Comparison of ENCODE assay signal across 10 cellular contexts in the genomic region with DNA sequence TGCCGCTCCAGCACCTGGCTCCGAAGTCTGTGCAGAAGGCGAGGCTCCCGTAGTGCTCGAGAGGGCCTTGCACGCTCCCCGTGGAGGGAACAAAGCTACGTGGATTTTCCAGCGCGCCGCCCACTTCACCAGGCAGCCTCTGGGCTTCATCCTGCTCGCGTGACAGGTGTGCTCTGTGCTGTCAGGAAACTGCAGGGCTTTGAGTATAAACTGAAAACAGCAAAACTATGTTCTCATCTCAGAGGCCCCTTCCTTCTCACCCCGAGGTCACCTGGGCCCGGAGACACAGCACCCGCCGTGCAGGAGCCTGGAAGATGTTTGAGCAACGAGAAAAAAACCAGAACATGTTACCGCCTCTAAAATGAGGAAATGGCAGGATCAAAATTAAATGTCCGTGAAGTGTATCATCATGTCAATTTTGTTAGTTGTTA. TPM values are rescaled to one million over a fixed set of nuclear protein-coding genes. Genes with fewer than 3 reads are reported as not detected.
DNase-seq lines count a peak whose midpoint lies in the region; ATAC-seq and TF ChIP-seq lines count a peak whose summit lies in the region.
"Had no signal": no experiment of that assay in that cellular context is flagged by ENCODE, and none has a peak within 500 bp of the region (broad histone marks: within the 10 kb centered on the region; RNA-seq: fewer than 3 reads in every experiment).

No MANE protein-coding gene starts in this region.

- H3K27me3 Mint-ChIP-seq in T-cell: no peaks in the 10 kb centered on the region

- no peaks in the 10 kb centered on the region for H3K9me3 ChIP-seq in left ventricle myocardium inferior (replicated peaks)
- no peaks in the 10 kb centered on the region for H3K9me3 ChIP-seq in vagina
- H3K9me3 ChIP-seq in MG63: no peaks in the 10 kb centered on the region

- TF ChIP-seq POLR2A in vagina (IDR thresholded peaks at IDR 0.05): no peak

- H3K36me3 ChIP-seq in left ventricle myocardium inferior (peaks cover 17% of the 10 kb centered on the region), vagina (peaks cover 0 to 4% of the 10 kb centered on the region in 2 donors), MG63 (peaks cover 6% of the 10 kb centered on the region)

- peak overlapping the region; percentile 34 to 36 for H3K27ac Mint-ChIP-seq in T-cell

- intact Hi-C loops in left ventricle myocardium inferior (cut with micrococcal nuclease) (no loop called here), Right ventricle myocardium superior (cut with DNase I) (no loop called here), head of caudate nucleus (cut with DNase I) (no loop called here), vagina (cut with DNase I) (loop anchor here (10.0 kb wide), 1 partner anchor 1688 kb away; no protein-coding TSS in a partner anchor)

- ATAC-seq in Right ventricle myocardium superior (ENCODE audit: poor library complexity) (no peak), T-cell (replicated peaks in 1 of 4) (no peak), foreskin keratinocyte (no peak)

- DNase-seq in left ventricle myocardium inferior (no peak), Right ventricle myocardium superior (no peak), T-cell (no peak), head of caudate nucleus (peak in 28 of 42 donors; percentile 41 to 80 (median 62)), vagina (ENCODE audit: extremely low spot score in 2 of 2) (no peak), MG63 (no peak), foreskin keratinocyte (no peak), NCI-H1694 (lab: John Stamatoyannopoulos, UW) (no peak)
- DNase-seq: GDM1 had no signal

- TF ChIP-seq CTCF in left ventricle myocardium inferior (IDR thresholded peaks at IDR 0.05; ENCODE audit: borderline replicate concordance) (no peak), vagina (IDR thresholded peaks at IDR 0.05) (no peak), foreskin keratinocyte (conservative IDR thresholded peaks at IDR 0.05) (no peak)

- CTCF ChIA-PET in T-cell (lab: Charles Lee): no interaction called here

- peak overlapping the region; percentile 94 for H3K4me3 ChIP-seq in left ventricle myocardium inferior
- peak overlapping the region in 1 of 2 donors; percentile 82 for H3K4me3 ChIP-seq in vagina
- no peak overlapping the region for H3K4me3 ChIP-seq in MG63

- POLR2A ChIA-PET in T-cell (lab: Charles Lee): no interaction called here

- peaks cover 14% of the 10 kb centered on the region for H3K36me3 Mint-ChIP-seq in T-cell

- no peaks in the 10 kb centered on the region for H3K27me3 ChIP-seq in left ventricle myocardium inferior (ENCODE audit: low read depth)
- no peaks in the 10 kb centered on the region for H3K27me3 ChIP-seq in vagina
- no peaks in the 10 kb centered on the region for H3K27me3 ChIP-seq in MG63
- no peaks in the 10 kb centered on the region for H3K27me3 ChIP-seq in foreskin keratinocyte

- H3K4me1 Mint-ChIP-seq in T-cell: peaks cover 26 to 54% (median 36%) of the 10 kb centered on the region in 3 donors

- no peaks in the 10 kb centered on the region for H3K9me3 Mint-ChIP-seq in T-cell

- H3K27ac ChIP-seq in left ventricle myocardium inferior (replicated peaks) (no peak overlapping the region), vagina (peak overlapping the region; percentile 97), foreskin keratinocyte (no peak overlapping the region)

- peak overlapping the region; percentile 61 to 75 (median 71) for H3K4me3 Mint-ChIP-seq in T-cell

- H3K4me1 ChIP-seq in left ventricle myocardium inferior (peaks cover 42% of the 10 kb centered on the region), vagina (peaks cover 43% of the 10 kb centered on the region), foreskin keratinocyte (no peaks in the 10 kb centered on the region)

RNA-seq across cellular contexts. Expression of a gene that starts 17.6 kb away (rescaled TPM):
- total RNA-seq in left ventricle myocardium inferior: 29.8 TPM
- total RNA-seq in Right ventricle myocardium superior: 26.3 TPM
- total RNA-seq in T-cell: 10 to 100 TPM; 11.9 to 14.7 (median 13.0) TPM
- total RNA-seq in vagina: 36.1 TPM
- 1.5 TPM in 1 of 2 replicates, not detected in the other for total RNA-seq in MG63 (2014; rRNA removed; shearing (Covaris generic); ENCODE audit: low replicate concordance)
- not detected in 2 replicates for total RNA-seq in foreskin keratinocyte
- polyA plus RNA-seq in foreskin keratinocyte: not detected in 2 replicates

RNA-seq across cellular contexts. Expression of a gene that starts 43.8 kb away (rescaled TPM):
- not detected for total RNA-seq in left ventricle myocardium inferior
- total RNA-seq in Right ventricle myocardium superior: not detected
- under 1 TPM in 1 of 5 donors, not detected in 4; 0.19 TPM for total RNA-seq in T-cell
- total RNA-seq in vagina: 2.0 TPM
- total RNA-seq in MG63 (2014; rRNA removed; shearing (Covaris generic); ENCODE audit: low replicate concordance): not detected in 2 replicates
- total RNA-seq in foreskin keratinocyte: not detected in 2 replicates
- polyA plus RNA-seq in foreskin keratinocyte: not detected in 2 replicates
- total RNA-seq: mesenteric fat pad had no signal

RNA-seq across cellular contexts. Expression of a gene that starts 51.4 kb away (rescaled TPM):
- total RNA-seq in left ventricle myocardium inferior: 8.5 TPM
- total RNA-seq in Right ventricle myocardium superior: 8.0 TPM
- total RNA-seq in T-cell: 10 to 100 TPM; 38.0 to 50.9 (median 43.7) TPM
- 10.8 TPM for total RNA-seq in vagina
- 4.4 and 10.1 TPM in 2 replicates for total RNA-seq in MG63 (2014; rRNA removed; shearing (Covaris generic); ENCODE audit: low replicate concordance)
- 5.9 and 6.0 TPM in 2 replicates for total RNA-seq in foreskin keratinocyte
- polyA plus RNA-seq in foreskin keratinocyte: 5.6 and 6.1 TPM in 2 replicates

Comparison
In these comparisons a context has a peak if more than half of its experiments do, and no peak if none do; other contexts are left out.
1. DNase-seq: peak in head of caudate nucleus (28 of 42); none in left ventricle myocardium inferior (single experiment), Right ventricle myocardium superior (single experiment), T-cell (0 of 34), vagina (0 of 2), MG63 (single experiment), foreskin keratinocyte (0 of 2) and NCI-H1694 (single experiment).